17 cellular contexts compared by ENCODE assay signal in genomic region chr4:127631420-127631819, GRCh38. TPM values are rescaled to one million over a fixed set of nuclear protein-coding genes. Genes with fewer than 3 reads are reported as not detected.
DNase-seq lines count a peak whose midpoint lies in the region; ATAC-seq, FAIRE-seq and TF ChIP-seq lines count a peak whose summit lies in the region.
"Had no signal": no experiment of that assay in that cellular context is flagged by ENCODE, and none has a peak within 500 bp of the region (broad histone marks: within the 10 kb centered on the region; RNA-seq: fewer than 3 reads in every experiment).

No MANE protein-coding gene starts in this region.

- H3K79me2 ChIP-seq in K562 (ENCODE audit: control insufficient read depth, insufficient read depth, low read length), result peaks cover 6% of the 10 kb centered on the region; the same call in 1 of the 3 replicates
- no peaks in the 10 kb centered on the region for H3K79me2 ChIP-seq in keratinocyte (ENCODE audit: control insufficient read depth, insufficient read depth, low read length)

- H3K4me3 ChIP-seq in K562 (no peak overlapping the region), keratinocyte (ENCODE audit: control insufficient read depth in 2 of 3, extremely low read depth in 1 of 3, insufficient read depth in 2 of 3, low read depth in 1 of 3, low read length in 3 of 3) (no peak overlapping the region), left ventricle myocardium inferior (no peak overlapping the region)

- FAIRE-seq in K562 (lab: Jason Lieb, UNC), result no peak
- peak; percentile 64 for FAIRE-seq in keratinocyte (lab: Jason Lieb, UNC)
- FAIRE-seq: D721Med had no signal

- no peaks in the 10 kb centered on the region for H3K36me3 ChIP-seq in K562 (ENCODE audit: control insufficient read depth, insufficient read depth, low read length)
- H3K36me3 ChIP-seq in keratinocyte (ENCODE audit: control insufficient read depth in 2 of 2, extremely low read depth in 1 of 2, insufficient read depth in 2 of 2, low read length in 2 of 2), result no peaks in the 10 kb centered on the region
- no peaks in the 10 kb centered on the region for H3K36me3 ChIP-seq in left ventricle myocardium inferior
- H3K36me3 ChIP-seq: esophagus squamous epithelium, sigmoid colon had no signal

- TF ChIP-seq EP300 in K562 (IDR thresholded peaks at IDR 0.05; ENCODE audit: low read length), result no peak

- H3K9me1 ChIP-seq in K562 (ENCODE audit: control insufficient read depth, insufficient read depth, low read length) (no peaks in the 10 kb centered on the region), keratinocyte (ENCODE audit: control insufficient read depth, extremely low read depth, insufficient read depth, low read length) (no peaks in the 10 kb centered on the region)

- dilution Hi-C loops in keratinocyte (cut with MboI; ENCODE audit: extremely low pct_ligation_motif_present, low sequenced_read_pairs), result no loop called here

- TF ChIP-seq CTCF in K562 (IDR thresholded peaks at IDR 0.05 in 2 of 3, conservative IDR thresholded peaks at IDR 0.05 in 1 of 3; ENCODE audit: insufficient read depth in 2 of 3, low read depth in 1 of 3, low read length in 3 of 3), result no peak
- no peak for TF ChIP-seq CTCF in keratinocyte (optimal IDR thresholded peaks at IDR 0.05 in 1 of 3, IDR thresholded peaks at IDR 0.05 in 1 of 3, conservative IDR thresholded peaks at IDR 0.05 in 1 of 3; ENCODE audit: extremely low read depth in 1 of 3, insufficient read depth in 2 of 3, low read length in 3 of 3)
- no peak for TF ChIP-seq CTCF in left ventricle myocardium inferior (IDR thresholded peaks at IDR 0.05; ENCODE audit: borderline replicate concordance)

- H3K27me3 ChIP-seq in K562 (ENCODE audit: control insufficient read depth in 2 of 2, insufficient read depth in 2 of 2, low read length in 2 of 2), result no peaks in the 10 kb centered on the region
- no peaks in the 10 kb centered on the region for H3K27me3 ChIP-seq in keratinocyte (ENCODE audit: control insufficient read depth, extremely low read depth, insufficient read depth, low read length)
- H3K27me3 ChIP-seq in left ventricle myocardium inferior (ENCODE audit: low read depth), result peaks cover 17% of the 10 kb centered on the region
- H3K27me3 ChIP-seq: esophagus squamous epithelium had no signal

- H3K27ac ChIP-seq in K562 (ENCODE audit: extremely low read depth, low read depth, low read length) (peak overlapping the region; percentile 16; the same call in 1 of the 3 replicates), keratinocyte (ENCODE audit: control insufficient read depth, insufficient read depth, low read length) (no peak overlapping the region), left ventricle myocardium inferior (replicated peaks) (no peak overlapping the region)

- no peak overlapping the region for H3K9ac ChIP-seq in K562 (ENCODE audit: insufficient read depth in 1 of 2, low read depth in 2 of 2, low read length in 2 of 2)
- H3K9ac ChIP-seq in keratinocyte (ENCODE audit: control insufficient read depth, extremely low read depth, insufficient read depth, low read length), result no peak overlapping the region

- DNase-seq in CD1c-positive myeloid dendritic cell (ENCODE audit: extremely low spot score) (peak; percentile 26), HT1080 (ENCODE audit: low read depth) (peak; percentile 43), K562 (ENCODE audit: extremely low read depth in 1 of 4, low spot score in 3 of 4) (peak in 3 of 4 experiments; percentile 13 to 30 (median 14)), keratinocyte (ENCODE audit: low read depth, low spot score) (peak; percentile 17), NCI-H128 (lab: John Stamatoyannopoulos, UW; ENCODE audit: unreplicated experiment) (no peak), Ammon's horn (ENCODE audit: low spot score) (no peak), left ventricle myocardium inferior (no peak)
- DNase-seq in activated CD4-positive, CD25-positive, alpha-beta regulatory T cell (lab: John Stamatoyannopoulos, UW), result no peak
- DNase-seq: activated CD4-positive, alpha-beta T cell treated with anti-CD3 and anti-CD28 coated beads for 48 hours; activated naive CD4-positive, alpha-beta T cell treated with Interleukin-2 at 50 U/mL for 16 hours; esophagus squamous epithelium; hippocampal formation; KBM-7; NCI-H1417; sigmoid colon; stimulated activated CD4-positive, alpha-beta T cell treated with anti-CD3 and anti-CD28 coated beads, Interleukin-2, amount 100 ng/mL, for 24 hours had no signal

- in situ Hi-C loops in K562 (cut with MboI), result no loop called here

- H3K4me1 ChIP-seq in K562 (replicated peaks in 1 of 2; ENCODE audit: control insufficient read depth in 2 of 2, insufficient read depth in 2 of 2, low read length in 2 of 2), result peaks cover 0 to 3% of the 10 kb centered on the region in 2 experiments; a peak in 2 of 5 replicates
- peaks cover 17% of the 10 kb centered on the region for H3K4me1 ChIP-seq in keratinocyte (ENCODE audit: control insufficient read depth, extremely low read depth, insufficient read depth, low read length)
- H3K4me1 ChIP-seq in left ventricle myocardium inferior, result peaks cover 23% of the 10 kb centered on the region

- 11% methylated on average over 2 of the region's 2 CpGs for WGBS in K562 (ENCODE audit: insufficient coverage, low coverage, missing lambda C conversion rate)

- intact Hi-C loops in K562 (cut with micrococcal nuclease), result no loop called here
- intact Hi-C loops in left ventricle myocardium inferior (cut with micrococcal nuclease), result no loop called here

- TF ChIP-seq RAD21 in K562 (CRISPR knock-in tag; conservative IDR thresholded peaks at IDR 0.05 in 1 of 2, IDR thresholded peaks at IDR 0.05 in 1 of 2), result no peak

- no peak for TF ChIP-seq POLR2A in K562 (conservative IDR thresholded peaks at IDR 0.05)

- no peak for ATAC-seq in K562

- H3K9me3 ChIP-seq in K562 (replicated peaks; ENCODE audit: control insufficient read depth, insufficient read depth, low read depth, low read length) (no peaks in the 10 kb centered on the region), keratinocyte (ENCODE audit: control insufficient read depth, low read depth, low read length) (no peaks in the 10 kb centered on the region), left ventricle myocardium inferior (replicated peaks) (no peaks in the 10 kb centered on the region)
- H3K9me3 ChIP-seq: esophagus squamous epithelium, sigmoid colon had no signal

- no peak overlapping the region for H3K4me2 ChIP-seq in K562 (ENCODE audit: insufficient read depth, low read length)
- H3K4me2 ChIP-seq in keratinocyte (ENCODE audit: control insufficient read depth, extremely low read depth, insufficient read depth, low read depth, low read length), result peak overlapping the region; percentile 96

- H2AFZ ChIP-seq in K562 (ENCODE audit: low read depth, low read length) (peak overlapping the region; percentile 97), keratinocyte (ENCODE audit: control insufficient read depth, low read length) (no peak overlapping the region)

- BruUV-seq in K562 (replicated peaks; lab: Mats Ljungman, UMichigan), result no TSS peak

- H4K20me1 ChIP-seq in K562 (replicated peaks; ENCODE audit: control insufficient read depth, insufficient read depth, low read length) (no peaks in the 10 kb centered on the region), keratinocyte (ENCODE audit: control insufficient read depth, extremely low read depth, insufficient read depth, low read length) (no peaks in the 10 kb centered on the region)

- POLR2A ChIA-PET in K562 (lab: Yijun Ruan, JAX), result interaction anchor here (0.7 to 1.4 kb wide), 2 partner anchors 11 to 132 kb away, joined by 3 read pairs; no protein-coding TSS in a partner anchor

- CTCF ChIA-PET in K562 (lab: Yijun Ruan, JAX; ENCODE audit: low intra/inter-chr PET ratio), result no interaction called here

TF ChIP-seq in K562, 482 proteins besides CTCF, POLR2A, EP300 and RAD21 (continues in another document):
- peak; percentile 79 for TF ChIP-seq NFIC (IDR thresholded peaks at IDR 0.05)
- TF ChIP-seq FOXA1 (IDR thresholded peaks at IDR 0.05; ENCODE audit: borderline replicate concordance), result no peak
- peak; percentile 85 for TF ChIP-seq JUND (IDR thresholded peaks at IDR 0.05; ENCODE audit: borderline replicate concordance, low read depth, low read length)
- peak; percentile 86; the same call in 2 of the 3 replicates for TF ChIP-seq JUND (tag; IDR thresholded peaks at IDR 0.05; ENCODE audit: borderline replicate concordance, low read depth, low read length)
- 0 out of 2 replicates have a peak, but pooled peaks have one; percentile 38 for TF ChIP-seq JUN (IDR thresholded peaks at IDR 0.05; ENCODE audit: borderline replicate concordance, low read depth, low read length)
- no peak for TF ChIP-seq JUN (CRISPR knock-in tag; IDR thresholded peaks at IDR 0.05; ENCODE audit: borderline replicate concordance)

RNA-seq across cellular contexts. Expression of gene INTU, which starts 1.3 kb away (rescaled TPM):
- total RNA-seq in HT1080 (2014; rRNA removed; shearing (Covaris generic)), result 0.90 and 1.00 TPM in 2 replicates
- polyA plus RNA-seq in HT1080 (2015; cell fraction: cytosol; rRNA removed), result 0.96 and 1.3 TPM in 2 replicates
- 9.2 and 10.1 TPM in 2 replicates for polyA plus RNA-seq in HT1080 (2015; cell fraction: nucleus; rRNA removed)
- total RNA-seq in K562 (2011; cell fraction: chromatin; rRNA removed; ENCODE audit: low replicate concordance), result 6.0 and 18.8 TPM in 2 replicates
- 2.2 and 3.6 TPM in 2 replicates for total RNA-seq in K562 (2011; cell fraction: nucleolus; rRNA removed)
- 7.0 and 12.6 TPM in 2 replicates for total RNA-seq in K562 (2011; cell fraction: nucleoplasm; rRNA removed)
- 1.8 and 2.2 TPM in 2 replicates for total RNA-seq in K562 (2014; rRNA removed)
- 5.9 and 7.1 TPM in 2 replicates for total RNA-seq in K562 (2014; rRNA removed; fragmentation: Illumina TruSeq; extraction: Trizol)
- total RNA-seq in K562 (2015; rRNA removed; fragmentation: Illumina TruSeq; extraction: Trizol), result 3.1 and 3.8 TPM in 2 replicates
- 3.9 and 4.2 TPM in 2 replicates for total RNA-seq in K562 (2021)
- 3.2 and 8.9 TPM in 2 replicates for polyA plus RNA-seq in K562 (2011; rRNA removed)
- 1.1 and 1.7 TPM in 2 replicates for polyA plus RNA-seq in K562 (2011; cell fraction: cytosol; rRNA removed)
- 10.0 and 15.0 TPM in 2 replicates for polyA plus RNA-seq in K562 (2011; cell fraction: nucleus; rRNA removed)
- polyA plus RNA-seq in K562 (2012), result 1.8 and 3.0 TPM in 2 replicates
- polyA plus RNA-seq in K562 (2014; fragmentation: Illumina TruSeq; extraction: Trizol), result 2.6 and 3.0 TPM in 2 replicates
- 1 to 10 TPM; 1.5 to 4.1 TPM for polyA plus RNA-seq in K562 (2014; fragmentation: Nextera tagmentation; extraction: Ambion mirVana)
- 2.7 and 4.0 TPM in 2 replicates for polyA plus RNA-seq in K562 (2014; rRNA removed)
- polyA minus RNA-seq in K562 (2011; rRNA and poly(A)+ RNA removed), result 7.3 and 14.2 TPM in 2 replicates
- polyA minus RNA-seq in K562 (2011; cell fraction: cytosol; rRNA and poly(A)+ RNA removed), result 1.2 and 3.4 TPM in 2 replicates
- 6.3 and 9.0 TPM in 2 replicates for polyA minus RNA-seq in K562 (2011; cell fraction: nucleus; rRNA and poly(A)+ RNA removed)
- polyA plus RNA-seq in keratinocyte, result 1.8 to 7.0 TPM (median 5.0 TPM) in 3 replicates
- 12.5 TPM for polyA plus RNA-seq in keratinocyte (2011; ENCODE audit: low read depth)
- 0.83 and 1.9 TPM in 2 replicates for polyA plus RNA-seq in keratinocyte (2011; cell fraction: cytosol; rRNA removed)
- 20.6 and 21.9 TPM in 2 replicates for polyA plus RNA-seq in keratinocyte (2011; cell fraction: nucleus; rRNA removed)
- 1.6 and 2.8 TPM in 2 replicates for polyA plus RNA-seq in keratinocyte (2012; ENCODE audit: low replicate concordance)
- 1.2 to 10.3 TPM (median 7.0 TPM) in 3 replicates for polyA minus RNA-seq in keratinocyte
- 4.4 TPM for polyA minus RNA-seq in keratinocyte (2011; cell fraction: cytosol; rRNA and poly(A)+ RNA removed)
- 8.2 and 17.9 TPM in 2 replicates for polyA minus RNA-seq in keratinocyte (2011; cell fraction: nucleus; rRNA and poly(A)+ RNA removed)
- 5.2 TPM for total RNA-seq in left ventricle myocardium inferior

Comparison
In these comparisons a context has a peak if more than half of its experiments do, and no peak if none do; other contexts are left out.
1. DNase-seq: peak in CD1c-positive myeloid dendritic cell (single experiment), HT1080 (single experiment), K562 (3 of 4) and keratinocyte (single experiment); none in activated CD4-positive, CD25-positive, alpha-beta regulatory T cell (0 of 4), NCI-H128 (single experiment), Ammon's horn (single experiment) and left ventricle myocardium inferior (single experiment).